Comparison of ENCODE assay signal across 1 cellular context in genomic region chr12:49111206-49111605, GRCh38.
TF ChIP-seq lines count a peak whose summit lies in the region.

No MANE protein-coding gene starts in this region.

TF ChIP-seq in K562, 482 proteins besides CTCF, POLR2A, EP300 and RAD21:
- TF ChIP-seq EGR1 (conservative IDR thresholded peaks at IDR 0.05), result no peak
- peak in 1 of 2 experiments; percentile 1 for TF ChIP-seq E2F6 (IDR thresholded peaks at IDR 0.05; ENCODE audit: borderline replicate concordance in 1 of 2, extremely low read depth in 1 of 2, insufficient read depth in 1 of 2, insufficient read length in 1 of 2, low read depth in 1 of 2, low read length in 1 of 2, poor library complexity in 1 of 2, severe bottlenecking in 1 of 2)
- TF ChIP-seq TCF3 (CRISPR knock-in tag; IDR thresholded peaks at IDR 0.05), result no peak
- peak; percentile 50 for TF ChIP-seq RBM25 (IDR thresholded peaks at IDR 0.05; ENCODE audit: low read depth, low read length, severe bottlenecking)
- peak in 1 of 2 experiments; percentile 12; a peak in 1 of 4 replicates for TF ChIP-seq KDM1A (IDR thresholded peaks at IDR 0.05)
- peak in 1 of 3 experiments; percentile 48; a peak in 1 of 6 replicates for TF ChIP-seq ZBTB11 (CRISPR knock-in tag; IDR thresholded peaks at IDR 0.05)
- no peak for TF ChIP-seq SMARCA4 (IDR thresholded peaks at IDR 0.05)
- no peak for TF ChIP-seq CEBPG (CRISPR knock-in tag; IDR thresholded peaks at IDR 0.05)
- TF ChIP-seq CEBPG (tag; conservative IDR thresholded peaks at IDR 0.05 in 1 of 2, IDR thresholded peaks at IDR 0.05 in 1 of 2), result no peak
- 0 out of 2 replicates have a peak, but pooled peaks have one; percentile 11 for TF ChIP-seq ZNF24 (IDR thresholded peaks at IDR 0.05)
- no peak for TF ChIP-seq MTA2 (IDR thresholded peaks at IDR 0.05; ENCODE audit: low read depth)
- TF ChIP-seq ZKSCAN1 (IDR thresholded peaks at IDR 0.05; ENCODE audit: low read depth, low read length), result peak; percentile 57; the same call in 1 of the 2 replicates
- TF ChIP-seq ZNF592 (IDR thresholded peaks at IDR 0.05), result peak; percentile 42
- no peak for TF ChIP-seq SMAD2 (IDR thresholded peaks at IDR 0.05; ENCODE audit: low read depth, low read length)
- TF ChIP-seq ZNF584 (CRISPR knock-in tag; IDR thresholded peaks at IDR 0.05; ENCODE audit: low read depth), result no peak
- TF ChIP-seq ZNF79 (CRISPR knock-in tag; IDR thresholded peaks at IDR 0.05; ENCODE audit: low read depth), result no peak
- TF ChIP-seq BCOR (IDR thresholded peaks at IDR 0.05), result peak; percentile 57
- 0 out of 2 replicates have a peak, but pooled peaks have one; percentile 31 for TF ChIP-seq LEF1 (IDR thresholded peaks at IDR 0.05)
- TF ChIP-seq ARHGAP35 (IDR thresholded peaks at IDR 0.05; ENCODE audit: partially characterized antibody), result no peak
